21 cellular contexts compared by ENCODE assay signal in the genomic region with DNA sequence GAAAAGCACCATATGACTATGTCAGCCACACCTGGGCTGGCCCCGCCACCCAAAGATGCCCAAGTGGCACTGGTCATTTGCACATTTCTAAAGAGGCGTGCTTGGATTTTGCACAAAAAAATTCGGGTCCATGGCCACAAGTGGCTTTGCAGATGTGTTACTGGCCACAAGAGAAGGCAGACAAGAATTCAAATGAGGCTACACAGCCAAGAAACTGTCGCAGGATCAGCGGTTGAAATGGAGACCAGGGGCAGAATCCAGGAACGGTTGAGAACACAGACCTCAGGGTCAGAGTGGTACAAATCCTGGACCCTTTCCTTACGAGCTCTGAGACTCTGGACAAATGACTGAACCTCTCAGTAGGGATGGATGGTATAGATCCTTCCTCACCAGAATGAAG. TPM values are rescaled to one million over a fixed set of nuclear protein-coding genes. Genes with fewer than 3 reads are reported as not detected.
DNase-seq lines count a peak whose midpoint lies in the region; ATAC-seq and TF ChIP-seq lines count a peak whose summit lies in the region.
"Had no signal": no experiment of that assay in that cellular context is flagged by ENCODE, and none has a peak within 500 bp of the region (broad histone marks: within the 10 kb centered on the region; RNA-seq: fewer than 3 reads in every experiment).

No MANE protein-coding gene starts in this region.

- intact Hi-C loops in uterus (cut with DNase I; ENCODE audit: low total_unique reads), result no loop called here

- H3K9me3 Mint-ChIP-seq in stimulated activated effector memory CD8-positive, alpha-beta T cell treated with anti-CD3 and anti-CD28 coated beads, Interleukin-12 subunit alpha, Interleukin-12 subunit beta, amount 100 ng/mL, for 72 hours, result no peaks in the 10 kb centered on the region
- H3K9me3 Mint-ChIP-seq: CD4-positive, alpha-beta memory T cell; GM23338 had no signal

- H3K27ac Mint-ChIP-seq in stimulated activated effector memory CD8-positive, alpha-beta T cell treated with anti-CD3 and anti-CD28 coated beads, Interleukin-12 subunit alpha, Interleukin-12 subunit beta, amount 100 ng/mL, for 72 hours, result no peak overlapping the region
- H3K27ac Mint-ChIP-seq: CD4-positive, alpha-beta memory T cell; GM23338 had no signal

- TF ChIP-seq POLR2A in uterus (IDR thresholded peaks at IDR 0.05), result no peak
- TF ChIP-seq POLR2A in tibial nerve (IDR thresholded peaks at IDR 0.05), result no peak

- no peak overlapping the region for H3K4me3 Mint-ChIP-seq in stimulated activated effector memory CD8-positive, alpha-beta T cell treated with anti-CD3 and anti-CD28 coated beads, Interleukin-12 subunit alpha, Interleukin-12 subunit beta, amount 100 ng/mL, for 72 hours
- H3K4me3 Mint-ChIP-seq: CD4-positive, alpha-beta memory T cell; GM23338 had no signal

- DNase-seq in caudate nucleus (lab: John Stamatoyannopoulos, UW), result peak in 18 of 61 donors; percentile 9 to 62 (median 24)
- peak; percentile 31 for DNase-seq in medulla oblongata (ENCODE audit: extremely low spot score)
- no peak for DNase-seq in stimulated activated effector memory CD8-positive, alpha-beta T cell treated with anti-CD3 and anti-CD28 coated beads, Interleukin-12 subunit alpha, Interleukin-12 subunit beta, amount 100 ng/mL, for 72 hours (ENCODE audit: low spot score in 2 of 2)
- DNase-seq in stimulated activated naive CD8-positive, alpha-beta T cell treated with anti-CD3 and anti-CD28 coated beads, Interleukin-15, Interleukin-2, amounts not matched to agents 100 U/mL and 50 U/mL, for 24 hours, result no peak
- DNase-seq in uterus, result no peak
- no peak for DNase-seq in tibial nerve (ENCODE audit: low spot score in 2 of 2)
- DNase-seq: Caco-2; CD4-positive, alpha-beta memory T cell; MM.1S; NCI-H1048; NCI-H1417 treated with DMSO at 0.1 percent for 48 hours; NCI-H187; NCI-H446 treated with DMSO at 0.1 percent for 48 hours; NCI-H526 treated with DMSO at 0.1 percent for 48 hours; RPMI8226; SHP77 treated with DMSO at 0.1 percent for 48 hours had no signal

- WGBS in tibial nerve, 2 donors, result 79 to 85% methylated on average over 7 of the region's 7 CpGs

- H3K4me1 ChIP-seq in uterus, result peaks cover 0 to 5% of the 10 kb centered on the region in 2 donors
- H3K4me1 ChIP-seq in tibial nerve, result peaks cover 0 to 37% (median 7%) of the 10 kb centered on the region in 4 donors
- H3K4me1 ChIP-seq: BLaER1 treated with 17β-estradiol and CSF1 and Interleukin-3, amounts not matched to agents 10 nM and 100 nM; HAP-1 had no signal

- no peak overlapping the region for H3K4me3 ChIP-seq in uterus
- H3K4me3 ChIP-seq in tibial nerve, result no peak overlapping the region
- H3K4me3 ChIP-seq: BLaER1 treated with 17β-estradiol and CSF1 and Interleukin-3, amounts not matched to agents 10 nM and 100 nM; GM23338; HAP-1; K562 had no signal

- no peak for TF ChIP-seq EP300 in tibial nerve (IDR thresholded peaks at IDR 0.05)

- H3K27ac ChIP-seq in angular gyrus (ENCODE audit: low read depth, low read length) (peak overlapping the region; percentile 83), caudate nucleus (ENCODE audit: low read depth, low read length) (peak overlapping the region; percentile 96), uterus (peak overlapping the region in 1 of 2 donors; percentile 3), tibial nerve (peak overlapping the region in 1 of 4 donors; percentile 4)
- H3K27ac ChIP-seq: BLaER1 treated with 17β-estradiol and CSF1 and Interleukin-3, amounts not matched to agents 10 nM and 100 nM had no signal

- H3K36me3 Mint-ChIP-seq in stimulated activated effector memory CD8-positive, alpha-beta T cell treated with anti-CD3 and anti-CD28 coated beads, Interleukin-12 subunit alpha, Interleukin-12 subunit beta, amount 100 ng/mL, for 72 hours, result no peaks in the 10 kb centered on the region
- H3K36me3 Mint-ChIP-seq: CD4-positive, alpha-beta memory T cell had no signal

- TF ChIP-seq CTCF in uterus (IDR thresholded peaks at IDR 0.05) (no peak), tibial nerve (IDR thresholded peaks at IDR 0.05) (no peak)

- H3K9me3 ChIP-seq in uterus, result no peaks in the 10 kb centered on the region
- no peaks in the 10 kb centered on the region for H3K9me3 ChIP-seq in tibial nerve
- H3K9me3 ChIP-seq: BLaER1 treated with 17β-estradiol and CSF1 and Interleukin-3, amounts not matched to agents 10 nM and 100 nM; Caco-2; HAP-1 had no signal

- H3K4me1 Mint-ChIP-seq in stimulated activated effector memory CD8-positive, alpha-beta T cell treated with anti-CD3 and anti-CD28 coated beads, Interleukin-12 subunit alpha, Interleukin-12 subunit beta, amount 100 ng/mL, for 72 hours, result no peaks in the 10 kb centered on the region
- H3K4me1 Mint-ChIP-seq: CD4-positive, alpha-beta memory T cell had no signal

- H3K27me3 ChIP-seq in uterus (no peaks in the 10 kb centered on the region), tibial nerve (no peaks in the 10 kb centered on the region)
- H3K27me3 ChIP-seq: BLaER1 treated with 17β-estradiol and CSF1 and Interleukin-3, amounts not matched to agents 10 nM and 100 nM had no signal

- peak; percentile 36 for ATAC-seq in stimulated activated effector memory CD8-positive, alpha-beta T cell treated with anti-CD3 and anti-CD28 coated beads, Interleukin-12 subunit alpha, Interleukin-12 subunit beta, amount 100 ng/mL, for 72 hours
- no peak for ATAC-seq in stimulated activated naive CD8-positive, alpha-beta T cell treated with anti-CD3 and anti-CD28 coated beads, Interleukin-15, Interleukin-2, amounts not matched to agents 100 U/mL and 50 U/mL, for 24 hours
- ATAC-seq: GM23338, K562 had no signal

- H3K36me3 ChIP-seq in uterus, result no peaks in the 10 kb centered on the region
- H3K36me3 ChIP-seq in tibial nerve, result no peaks in the 10 kb centered on the region
- H3K36me3 ChIP-seq: BLaER1 treated with 17β-estradiol and CSF1 and Interleukin-3, amounts not matched to agents 10 nM and 100 nM; HAP-1 had no signal

RNA-seq across cellular contexts. Expression of gene SASH1, which starts 48.6 kb away (rescaled TPM):
- 10 to 100 TPM; 31.2 to 79.9 (median 54.3) TPM for total RNA-seq in uterus
- total RNA-seq in tibial nerve, result 100 to 1,000 TPM; 132 to 238 (median 160) TPM
